Comparison of ENCODE assay signal across 9 cellular contexts in the genomic region with DNA sequence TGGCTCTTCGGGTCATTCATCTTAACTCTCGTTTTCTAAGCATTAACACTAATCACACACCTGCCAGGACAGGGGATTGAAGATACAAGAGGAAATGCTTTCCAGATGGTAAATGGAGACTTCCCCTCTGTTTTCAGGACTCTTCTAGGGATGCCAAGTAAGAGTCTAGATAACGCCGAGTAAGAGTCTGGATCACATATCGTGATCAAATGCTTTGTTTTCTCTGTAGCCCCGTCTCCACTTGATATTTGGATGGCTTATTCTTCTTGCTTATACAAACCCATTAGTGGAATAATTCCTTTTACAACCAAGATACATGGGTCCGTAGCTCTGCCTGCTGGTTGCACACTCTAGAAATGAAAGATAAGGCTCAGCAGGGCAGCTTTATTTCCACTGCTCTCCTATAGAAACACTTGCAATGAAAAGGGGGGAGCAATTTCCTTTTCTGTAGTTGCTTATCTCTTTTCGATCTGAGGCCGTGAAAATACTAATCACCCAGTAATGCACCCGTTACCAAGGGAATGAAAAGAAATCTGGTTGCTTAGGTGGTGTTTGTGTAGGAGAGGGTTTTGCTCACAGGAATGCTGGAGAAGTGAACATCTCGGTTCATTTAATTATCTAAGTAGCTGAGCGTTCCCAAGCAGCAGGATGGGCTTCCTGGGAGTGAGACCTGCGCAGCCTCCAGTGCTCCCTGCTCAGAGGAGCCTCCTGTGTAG.
DNase-seq lines count a peak whose midpoint lies in the region; ATAC-seq and TF ChIP-seq lines count a peak whose summit lies in the region.
"Had no signal": no experiment of that assay in that cellular context is flagged by ENCODE, and none has a peak within 500 bp of the region (broad histone marks: within the 10 kb centered on the region; RNA-seq: fewer than 3 reads in every experiment).

No MANE protein-coding gene starts in this region.

- H3K9me2 ChIP-seq in Karpas-422 (replicated peaks; ENCODE audit: insufficient read depth, low read length), result no peaks in the 10 kb centered on the region

- H4K20me1 ChIP-seq in Karpas-422 (ENCODE audit: insufficient read depth, low read depth, low read length), result no peaks in the 10 kb centered on the region

- no peak overlapping the region for H2AFZ ChIP-seq in Karpas-422 (ENCODE audit: low read length)

- no peaks in the 10 kb centered on the region for H3K27me3 ChIP-seq in SJSA1 (replicated peaks)
- no peaks in the 10 kb centered on the region for H3K27me3 ChIP-seq in Karpas-422 (ENCODE audit: low read length)

- TF ChIP-seq CTCF in fibroblast of villous mesenchyme (IDR thresholded peaks at IDR 0.05; ENCODE audit: insufficient read depth, low read depth, low read length) (no peak), retinal pigment epithelial cell (conservative IDR thresholded peaks at IDR 0.05; ENCODE audit: low read depth, low read length) (no peak)

- H3K9ac ChIP-seq in Karpas-422 (ENCODE audit: low read length), result no peak overlapping the region

- no peak overlapping the region for H3K4me2 ChIP-seq in Karpas-422 (ENCODE audit: low read depth, low read length, poor library complexity, severe bottlenecking)

- DNase-seq in HS-5 (ENCODE audit: low read depth) (peak; percentile 18), SJSA1 (ENCODE audit: low read depth in 1 of 2, low spot score in 2 of 2) (no peak), fibroblast of villous mesenchyme (ENCODE audit: low read depth) (peak; percentile 56), retinal pigment epithelial cell (ENCODE audit: low read depth) (peak; percentile 69), Karpas-422 (no peak), left ventricle myocardium superior (no peak)
- DNase-seq in stimulated activated CD4-positive, alpha-beta T cell treated with anti-CD3 and anti-CD28 coated beads, Interleukin-4, amount 100 ng/mL, for 1 hour, result no peak

- no peak overlapping the region for H3K4me3 ChIP-seq in SJSA1
- H3K4me3 ChIP-seq in fibroblast of villous mesenchyme (ENCODE audit: low read depth, low read length), result peak overlapping the region; percentile 41
- H3K4me3 ChIP-seq in retinal pigment epithelial cell (ENCODE audit: low read length), result peak overlapping the region; percentile 25
- H3K4me3 ChIP-seq in Karpas-422 (ENCODE audit: low read length), result no peak overlapping the region
- H3K4me3 ChIP-seq: skin epidermis had no signal

- no peak for ATAC-seq in activated CD4-positive, CD25-positive, alpha-beta regulatory T cell treated with anti-CD3 and anti-CD28 coated beads, Interleukin-2, amount 50 U/mL, for 24 hours
- ATAC-seq in left ventricle myocardium superior, result no peak

- no peaks in the 10 kb centered on the region for H3K79me2 ChIP-seq in Karpas-422 (ENCODE audit: low read length)

- H3K36me3 ChIP-seq in SJSA1 (peaks cover 7% of the 10 kb centered on the region), Karpas-422 (ENCODE audit: insufficient read depth, low read length) (no peaks in the 10 kb centered on the region)

- H3K4me1 ChIP-seq in SJSA1 (replicated peaks) (peaks cover 14% of the 10 kb centered on the region), Karpas-422 (ENCODE audit: low read length) (no peaks in the 10 kb centered on the region)

- intact Hi-C loops in left ventricle myocardium superior (cut with micrococcal nuclease), result no loop called here

- peak overlapping the region; percentile 48 for H3K27ac ChIP-seq in SJSA1
- no peak overlapping the region for H3K27ac ChIP-seq in Karpas-422 (ENCODE audit: low read length)
- H3K27ac ChIP-seq: skin epidermis had no signal

- no peaks in the 10 kb centered on the region for H3K9me3 ChIP-seq in SJSA1 (replicated peaks)
- no peaks in the 10 kb centered on the region for H3K9me3 ChIP-seq in Karpas-422 (ENCODE audit: low read length)

Comparison
In these comparisons a context has a peak if more than half of its experiments do, and no peak if none do; other contexts are left out.
1. DNase-seq: peak in HS-5 (single experiment), fibroblast of villous mesenchyme (single experiment) and retinal pigment epithelial cell (single experiment); none in SJSA1 (0 of 2), stimulated activated CD4-positive, alpha-beta T cell treated with anti-CD3 and anti-CD28 coated beads, Interleukin-4, amount 100 ng/mL, for 1 hour (single experiment), Karpas-422 (single experiment) and left ventricle myocardium superior (single experiment).
2. H3K4me3 ChIP-seq: peak in fibroblast of villous mesenchyme (single experiment) and retinal pigment epithelial cell (single experiment); none in SJSA1 (single experiment) and Karpas-422 (single experiment).